19 cellular contexts compared by ENCODE assay signal in the genomic region with DNA sequence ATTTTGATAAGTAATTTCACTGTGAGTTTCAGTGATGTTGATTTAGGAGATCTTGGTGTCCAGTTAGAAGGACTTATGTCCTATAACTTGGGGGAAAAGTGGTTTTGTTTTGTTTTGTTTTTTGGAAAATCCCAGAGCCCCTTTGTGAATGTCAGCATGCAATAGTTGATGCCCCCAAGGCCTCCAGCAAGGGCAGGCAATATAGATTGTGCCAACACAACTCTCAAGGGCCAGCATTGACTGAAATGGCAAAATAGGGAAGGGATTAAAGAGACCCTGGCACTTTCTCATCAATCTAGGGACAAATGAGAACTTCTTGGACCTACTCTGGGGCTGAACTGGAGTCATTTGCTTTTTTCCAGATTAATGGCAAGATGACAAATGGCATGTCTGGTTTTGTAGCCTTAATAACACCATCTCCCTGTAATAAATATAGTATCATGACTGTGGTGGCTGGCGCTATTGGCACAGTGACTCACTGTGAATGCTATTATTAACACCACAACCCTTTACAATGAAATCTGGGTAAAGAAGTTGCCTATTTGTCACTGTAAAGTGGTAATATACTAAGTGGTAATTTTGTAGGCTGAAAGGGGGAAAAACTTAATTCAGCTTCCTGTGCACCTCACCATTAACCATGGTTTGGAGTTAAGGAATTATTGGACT. TPM values are rescaled to one million over a fixed set of nuclear protein-coding genes. Genes with fewer than 3 reads are reported as not detected.
DNase-seq lines count a peak whose midpoint lies in the region; ATAC-seq and TF ChIP-seq lines count a peak whose summit lies in the region.
"Had no signal": no experiment of that assay in that cellular context is flagged by ENCODE, and none has a peak within 500 bp of the region (broad histone marks: within the 10 kb centered on the region; RNA-seq: fewer than 3 reads in every experiment).

No MANE protein-coding gene starts in this region.

- ATAC-seq in PC-3: peak; percentile 98
- ATAC-seq in GM21825 (IDR thresholded peaks at IDR 0.05; ENCODE audit: unreplicated experiment): no peak
- no peak for ATAC-seq in GM18870 (IDR thresholded peaks at IDR 0.05; ENCODE audit: unreplicated experiment)
- ATAC-seq: A549; activated T-cell treated with anti-CD3 and anti-CD28 coated beads, Interleukin-2, amount 50 U/mL, for 4 hours; K562; lower lobe of right lung; naive thymus-derived CD8-positive, alpha-beta T cell; stimulated activated naive CD8-positive, alpha-beta T cell treated with anti-CD3 and anti-CD28 coated beads, Interleukin-15, Interleukin-2, amounts not matched to agents 100 U/mL and 50 U/mL, for 24 hours had no signal

- no peaks in the 10 kb centered on the region for H4K20me1 ChIP-seq in PC-3 (ENCODE audit: low read length)

- H3K27ac ChIP-seq in PC-3 (ENCODE audit: low read length): no peak overlapping the region
- H3K27ac ChIP-seq: A549, lower lobe of right lung had no signal

- DNase-seq in NCI-H1417 (lab: John Stamatoyannopoulos, UW): peak in 2 of 3 experiments; percentile 28 to 55
- no peak for DNase-seq in NCI-H1417 treated with DMSO at 0.1 percent for 48 hours (lab: John Stamatoyannopoulos, UW)
- peak; percentile 75 for DNase-seq in PC-3
- DNase-seq in fibroblast of gingiva (ENCODE audit: low read depth): peak; percentile 38
- DNase-seq in skeletal muscle cell (ENCODE audit: low read depth): peak; percentile 6
- DNase-seq in activated CD4-positive, alpha-beta T cell treated with anti-CD3 and anti-CD28 coated beads, Interleukin-2, amount 50 U/mL, for 48 hours: no peak
- DNase-seq: activated CD4-positive, alpha-beta T cell treated with anti-CD3 and anti-CD28 coated beads, Interleukin-2, amount 50 U/mL, for 4 hours; activated T-cell treated with anti-CD3 and anti-CD28 coated beads, Interleukin-2, amount 50 U/mL, for 4 hours; effector memory CD4-positive, alpha-beta T cell; lower lobe of right lung; naive thymus-derived CD8-positive, alpha-beta T cell; NCI-H1436; NCI-H510A; OCI-M1; stimulated activated naive CD8-positive, alpha-beta T cell treated with anti-CD3 and anti-CD28 coated beads, Interleukin-15, Interleukin-2, amounts not matched to agents 100 U/mL and 50 U/mL, for 24 hours had no signal

- H3K4me1 ChIP-seq in PC-3 (ENCODE audit: insufficient read depth, low read length): peaks cover 15% of the 10 kb centered on the region
- H3K4me1 ChIP-seq: A549, lower lobe of right lung had no signal

- BruUV-seq in PC-3 (replicated peaks; lab: Mats Ljungman, UMichigan): no TSS peak

- CTCF ChIA-PET in PC-3 (lab: Charles Lee): no interaction called here

- no peaks in the 10 kb centered on the region for H3K36me3 ChIP-seq in PC-3 (ENCODE audit: low read depth, low read length)
- H3K36me3 ChIP-seq: lower lobe of right lung had no signal

- H3K4me3 ChIP-seq in PC-3 (ENCODE audit: low read length): no peak overlapping the region
- H3K4me3 ChIP-seq in skeletal muscle cell (ENCODE audit: low read depth, low read length): no peak overlapping the region
- H3K4me3 ChIP-seq: A549, K562, lower lobe of right lung had no signal

- H3K4me2 ChIP-seq in PC-3 (ENCODE audit: low read length): peak overlapping the region; percentile 40
- H3K4me2 ChIP-seq: A549 had no signal

- no peak for TF ChIP-seq CTCF in PC-3 (conservative IDR thresholded peaks at IDR 0.05; ENCODE audit: low read depth, low read length)

- no peaks in the 10 kb centered on the region for H3K9me3 ChIP-seq in PC-3 (ENCODE audit: low read length)
- H3K9me3 ChIP-seq: A549, lower lobe of right lung had no signal

- no peaks in the 10 kb centered on the region for H3K9me2 ChIP-seq in PC-3 (replicated peaks; ENCODE audit: low read length)

- no peaks in the 10 kb centered on the region for H3K79me2 ChIP-seq in PC-3 (ENCODE audit: low read length)

- intact Hi-C loops in PC-3 (cut with micrococcal nuclease): no loop called here

- no peaks in the 10 kb centered on the region for H3F3A ChIP-seq in PC-3 (ENCODE audit: low read length, unreplicated experiment)

- no peak overlapping the region for H2AFZ ChIP-seq in PC-3 (ENCODE audit: low read length)

- H3K27me3 ChIP-seq in PC-3 (ENCODE audit: low read length): no peaks in the 10 kb centered on the region

- POLR2A ChIA-PET in PC-3 (lab: Charles Lee; ENCODE audit: unreplicated experiment): no interaction called here

- H3K9ac ChIP-seq in PC-3 (ENCODE audit: low read length): no peak overlapping the region

RNA-seq across cellular contexts. Expression of a gene that starts 51.8 kb away (rescaled TPM):
- total RNA-seq in PC-3 (2014; rRNA removed): 35.8 and 37.6 TPM in 2 replicates

RNA-seq across cellular contexts. Expression of a gene that starts 54.5 kb away (rescaled TPM):
- 4.2 and 7.7 TPM in 2 replicates for total RNA-seq in PC-3 (2014; rRNA removed)

Comparison
In these comparisons a context has a peak if more than half of its experiments do, and no peak if none do; other contexts are left out.
1. DNase-seq: peak in NCI-H1417 (2 of 3), PC-3 (single experiment), fibroblast of gingiva (single experiment) and skeletal muscle cell (single experiment); none in NCI-H1417 treated with DMSO at 0.1 percent for 48 hours (single experiment) and activated CD4-positive, alpha-beta T cell treated with anti-CD3 and anti-CD28 coated beads, Interleukin-2, amount 50 U/mL, for 48 hours (0 of 2).